Comparison of ENCODE assay signal across 11 cellular contexts in the genomic region with DNA sequence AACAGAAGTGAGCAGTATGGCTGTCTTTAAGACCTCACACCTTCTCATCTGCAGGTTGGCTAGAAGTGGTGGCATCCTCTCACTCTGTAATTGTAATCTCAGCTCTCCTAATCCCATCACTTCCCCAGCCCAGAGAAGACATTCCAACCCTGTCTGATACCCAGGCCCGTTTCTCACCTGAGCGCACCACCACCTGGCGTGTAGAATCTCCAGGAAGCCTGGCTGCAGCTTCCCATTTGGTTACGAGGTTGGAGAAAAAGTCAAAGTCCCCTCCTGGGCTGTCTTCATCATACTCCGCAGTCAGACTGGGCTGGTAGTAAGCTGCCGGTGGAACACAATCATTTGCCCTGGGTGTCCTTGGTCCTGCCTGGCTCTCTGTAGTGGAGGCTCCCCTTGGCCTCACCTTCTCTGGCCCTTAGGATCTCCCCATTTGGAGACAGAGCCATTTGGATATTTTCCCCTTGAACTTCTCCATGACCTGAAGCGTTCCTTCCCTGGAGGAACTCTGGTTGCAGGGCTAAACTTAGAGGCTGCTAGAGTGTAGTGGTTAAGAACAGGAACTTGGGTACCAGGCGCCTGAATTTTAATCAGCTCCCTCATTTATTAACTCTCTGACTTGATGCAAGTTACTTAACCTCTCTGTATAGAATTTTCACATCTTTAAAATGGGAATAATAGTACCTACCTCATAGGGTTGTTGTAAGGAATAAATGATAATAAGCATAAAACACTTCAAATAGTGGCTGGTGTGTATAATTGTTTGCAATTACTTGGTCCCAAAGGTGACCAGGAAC. TPM values are rescaled to one million over a fixed set of nuclear protein-coding genes. Genes with fewer than 3 reads are reported as not detected.
DNase-seq lines count a peak whose midpoint lies in the region; ATAC-seq, FAIRE-seq and TF ChIP-seq lines count a peak whose summit lies in the region.
"Had no signal": no experiment of that assay in that cellular context is flagged by ENCODE, and none has a peak within 500 bp of the region (broad histone marks: within the 10 kb centered on the region; RNA-seq: fewer than 3 reads in every experiment).

No MANE protein-coding gene starts in this region.

- H4K20me1 ChIP-seq in HepG2 (ENCODE audit: insufficient read depth, low read length), result no peaks in the 10 kb centered on the region; the same call in 1 of the 2 replicates

- H3K9ac ChIP-seq in HepG2 (ENCODE audit: insufficient read depth, low read depth, low read length), result 0 out of 2 replicates have a peak overlapping the region, but pooled peaks have one; percentile 96

- POLR2A ChIA-PET in HepG2 (lab: Yijun Ruan, JAX), result interaction anchor here (1.1 to 5.6 kb wide), 8 partner anchors 12 to 294 kb away, joined by 3 to 242 read pairs (median 24); a partner anchor contains a TSS

- peaks cover 23% of the 10 kb centered on the region for H3K4me1 ChIP-seq in HepG2 (ENCODE audit: insufficient read depth, low read length)
- H3K4me1 ChIP-seq in right lobe of liver, result peaks cover 0 to 17% (median 4%) of the 10 kb centered on the region in 4 donors
- peaks cover 67% of the 10 kb centered on the region for H3K4me1 ChIP-seq in lower lobe of right lung
- peaks cover 48% of the 10 kb centered on the region for H3K4me1 ChIP-seq in vagina
- peaks cover 4 to 40% (median 6%) of the 10 kb centered on the region in 4 donors for H3K4me1 ChIP-seq in Peyer's patch

- WGBS in HepG2 (ENCODE audit: low lambda C conversion rate), result 97% methylated on average over 8 of the region's 8 CpGs
- whole genome bisulfite sequencing in right lobe of liver (ENCODE audit: insufficient coverage, low coverage, low lambda C conversion rate, missing lambda C conversion rate), result 80% methylated on average over 2 of the region's 8 CpGs

- DNase-seq in HepG2 (ENCODE audit: low spot score), result no peak
- DNase-seq in right lobe of liver, result no peak
- DNase-seq in activated T-helper 1 cell treated with anti-CD3 and anti-CD28 coated beads, Interleukin-12 subunit alpha, Interleukin-12 subunit beta, Interleukin-2, Interleukin-4 antibody, amounts not matched to agents 30 ng/mL and 10 ng/mL and 1 ng/mL, durations not matched to agents 14 hours and 24 hours and 36 hours (ENCODE audit: low spot score), result no peak
- DNase-seq in lower lobe of right lung, result no peak
- DNase-seq in vagina (ENCODE audit: extremely low spot score in 2 of 2), result peak in 1 of 2 donors; percentile 58
- DNase-seq in KG1 (lab: John Stamatoyannopoulos, UW), result no peak
- DNase-seq in Peyer's patch, result no peak
- DNase-seq: COR-L47 had no signal

- peaks cover 59% of the 10 kb centered on the region for H3K4me1 Mint-ChIP-seq in activated T-helper 1 cell treated with anti-CD3 and anti-CD28 coated beads, Interleukin-12 subunit alpha, Interleukin-12 subunit beta, Interleukin-2, Interleukin-4 antibody, amounts not matched to agents 30 ng/mL and 10 ng/mL and 1 ng/mL, durations not matched to agents 14 hours and 24 hours and 36 hours (ENCODE audit: low read depth)

- no peak overlapping the region for H2AFZ ChIP-seq in HepG2 (ENCODE audit: low read length)

- CTCF ChIA-PET in HepG2 (lab: Yijun Ruan, JAX; ENCODE audit: low intra/inter-chr PET ratio, low total read pairs), result interaction anchor here (1.0 to 1.2 kb wide), 2 partner anchors 9 to 108 kb away, joined by 3 to 6 read pairs; no protein-coding TSS in a partner anchor

- no peak for TF ChIP-seq CTCF in HepG2 (CRISPR knock-in tag; IDR thresholded peaks at IDR 0.05)
- TF ChIP-seq CTCF in right lobe of liver (IDR thresholded peaks at IDR 0.05), result no peak
- no peak for TF ChIP-seq CTCF in lower lobe of right lung (IDR thresholded peaks at IDR 0.05)
- TF ChIP-seq CTCF in vagina (IDR thresholded peaks at IDR 0.05), result no peak
- TF ChIP-seq CTCF in Peyer's patch (IDR thresholded peaks at IDR 0.05), result no peak

- peaks cover 38 to 55% of the 10 kb centered on the region in 2 experiments for H3K36me3 ChIP-seq in HepG2 (replicated peaks in 1 of 2; ENCODE audit: control insufficient read depth in 1 of 2, insufficient read depth in 2 of 2, low read length in 2 of 2)
- H3K36me3 ChIP-seq in right lobe of liver, result peaks cover 0 to 47% (median 16%) of the 10 kb centered on the region in 4 donors
- peaks cover 53% of the 10 kb centered on the region for H3K36me3 ChIP-seq in lower lobe of right lung
- peaks cover 0 to 43% of the 10 kb centered on the region in 2 donors for H3K36me3 ChIP-seq in vagina
- peaks cover 0 to 54% (median 0%) of the 10 kb centered on the region in 3 donors for H3K36me3 ChIP-seq in Peyer's patch

- TF ChIP-seq RAD21 in HepG2 (CRISPR knock-in tag; IDR thresholded peaks at IDR 0.05), result no peak

- H3K27ac ChIP-seq in HepG2 (ENCODE audit: extremely low read length, insufficient read depth, low read length) (no peak overlapping the region), right lobe of liver (no peak overlapping the region), lower lobe of right lung (peak overlapping the region; percentile 99), vagina (peak overlapping the region; percentile 97), Peyer's patch (no peak overlapping the region)

- H3K27me3 Mint-ChIP-seq in activated T-helper 1 cell treated with anti-CD3 and anti-CD28 coated beads, Interleukin-12 subunit alpha, Interleukin-12 subunit beta, Interleukin-2, Interleukin-4 antibody, amounts not matched to agents 30 ng/mL and 10 ng/mL and 1 ng/mL, durations not matched to agents 14 hours and 24 hours and 36 hours (ENCODE audit: insufficient read depth), result no peaks in the 10 kb centered on the region

- H3K4me3 Mint-ChIP-seq in activated T-helper 1 cell treated with anti-CD3 and anti-CD28 coated beads, Interleukin-12 subunit alpha, Interleukin-12 subunit beta, Interleukin-2, Interleukin-4 antibody, amounts not matched to agents 30 ng/mL and 10 ng/mL and 1 ng/mL, durations not matched to agents 14 hours and 24 hours and 36 hours, result peak overlapping the region; percentile 92

- no peaks in the 10 kb centered on the region for H3K9me3 ChIP-seq in HepG2 (ENCODE audit: low read length)
- no peaks in the 10 kb centered on the region for H3K9me3 ChIP-seq in right lobe of liver
- H3K9me3 ChIP-seq in lower lobe of right lung, result no peaks in the 10 kb centered on the region
- no peaks in the 10 kb centered on the region for H3K9me3 ChIP-seq in vagina
- H3K9me3 ChIP-seq in Peyer's patch, result no peaks in the 10 kb centered on the region
- H3K9me3 ChIP-seq: HAP-1 had no signal

- no TSS peak for BruUV-seq in HepG2 (replicated peaks; lab: Mats Ljungman, UMichigan)

- H3K4me3 ChIP-seq in HepG2 (replicated peaks in 1 of 3; ENCODE audit: insufficient read depth in 1 of 3, low read depth in 2 of 3, low read length in 3 of 3) (no peak overlapping the region), right lobe of liver (no peak overlapping the region), lower lobe of right lung (no peak overlapping the region), vagina (no peak overlapping the region), Peyer's patch (no peak overlapping the region)

- intact Hi-C loops in HepG2 (cut with micrococcal nuclease; ENCODE audit: unreplicated experiment), result loop anchor here (10.0 kb wide), 1 partner anchor 1856 kb away; a partner anchor contains a TSS
- intact Hi-C loops in right lobe of liver (cut with DNase I), result no loop called here
- intact Hi-C loops in activated T-helper 1 cell treated with anti-CD3 and anti-CD28 coated beads, Interleukin-12 subunit alpha, Interleukin-12 subunit beta, Interleukin-2, Interleukin-4 antibody, amounts not matched to agents 30 ng/mL and 10 ng/mL and 1 ng/mL, durations not matched to agents 14 hours and 24 hours and 36 hours (cut with micrococcal nuclease), result loop anchor here (5.0 kb wide), 2 partner anchors 329 to 874 kb away; a partner anchor contains a TSS
- intact Hi-C loops in lower lobe of right lung (cut with DNase I), result no loop called here
- intact Hi-C loops in vagina (cut with DNase I), result no loop called here

- H3K27ac Mint-ChIP-seq in activated T-helper 1 cell treated with anti-CD3 and anti-CD28 coated beads, Interleukin-12 subunit alpha, Interleukin-12 subunit beta, Interleukin-2, Interleukin-4 antibody, amounts not matched to agents 30 ng/mL and 10 ng/mL and 1 ng/mL, durations not matched to agents 14 hours and 24 hours and 36 hours, result peak overlapping the region; percentile 71

- H3K27me3 ChIP-seq in HepG2 (ENCODE audit: control insufficient read depth in 1 of 2, insufficient read depth in 2 of 2, low read length in 2 of 2), result peaks cover 0 to 5% of the 10 kb centered on the region in 2 experiments; a peak in 1 of 5 replicates
- no peaks in the 10 kb centered on the region for H3K27me3 ChIP-seq in right lobe of liver
- no peaks in the 10 kb centered on the region for H3K27me3 ChIP-seq in lower lobe of right lung (ENCODE audit: low read depth)
- H3K27me3 ChIP-seq in vagina, result no peaks in the 10 kb centered on the region
- H3K27me3 ChIP-seq in Peyer's patch, result no peaks in the 10 kb centered on the region

- TF ChIP-seq EP300 in HepG2 (IDR thresholded peaks at IDR 0.05; ENCODE audit: low read depth in 2 of 2, low read length in 2 of 2) (no peak), HepG2 (CRISPR knock-in tag; IDR thresholded peaks at IDR 0.05; ENCODE audit: borderline replicate concordance) (no peak)

- in situ Hi-C loops in HepG2 (cut with HindIII; ENCODE audit: extremely low pct_ligation_motif_present, low pct_unique_long_range_greater_than_20kb), result no loop called here

- FAIRE-seq in HepG2 (lab: Jason Lieb, UNC), result no peak
- FAIRE-seq: bronchial epithelial cell had no signal

- ATAC-seq in HepG2 (no peak), right lobe of liver (no peak), lower lobe of right lung (no peak), HG03342 (IDR thresholded peaks at IDR 0.05; ENCODE audit: unreplicated experiment) (no peak)

- no peak; a peak in 1 of 4 replicates for TF ChIP-seq POLR2A in HepG2 (IDR thresholded peaks at IDR 0.05; ENCODE audit: insufficient read depth in 1 of 2, low read depth in 2 of 2, low read length in 2 of 2)
- TF ChIP-seq POLR2A in right lobe of liver (IDR thresholded peaks at IDR 0.05), result no peak
- no peak for TF ChIP-seq POLR2A in vagina (IDR thresholded peaks at IDR 0.05)
- TF ChIP-seq POLR2A in Peyer's patch (IDR thresholded peaks at IDR 0.05), result no peak

- H3K79me2 ChIP-seq in HepG2 (ENCODE audit: insufficient read depth, low read length), result peaks cover 22% of the 10 kb centered on the region

- peaks cover 45% of the 10 kb centered on the region for H3K36me3 Mint-ChIP-seq in activated T-helper 1 cell treated with anti-CD3 and anti-CD28 coated beads, Interleukin-12 subunit alpha, Interleukin-12 subunit beta, Interleukin-2, Interleukin-4 antibody, amounts not matched to agents 30 ng/mL and 10 ng/mL and 1 ng/mL, durations not matched to agents 14 hours and 24 hours and 36 hours (ENCODE audit: low read depth)

- H3K9me3 Mint-ChIP-seq in activated T-helper 1 cell treated with anti-CD3 and anti-CD28 coated beads, Interleukin-12 subunit alpha, Interleukin-12 subunit beta, Interleukin-2, Interleukin-4 antibody, amounts not matched to agents 30 ng/mL and 10 ng/mL and 1 ng/mL, durations not matched to agents 14 hours and 24 hours and 36 hours, result no peaks in the 10 kb centered on the region

- peak overlapping the region; percentile 95 for H3K4me2 ChIP-seq in HepG2 (ENCODE audit: low read depth, low read length)

RNA-seq across cellular contexts. Expression of a gene that starts 1.8 kb away (rescaled TPM):
- total RNA-seq in HepG2 (2016; rRNA removed; fragmentation: Illumina TruSeq; extraction: Trizol), result 25.0 and 34.4 TPM in 2 replicates
- total RNA-seq in HepG2 (2016; cell fraction: cytosol; rRNA removed; fragmentation: Illumina TruSeq; extraction: Trizol; ENCODE audit: low read depth), result 13.3 and 16.3 TPM in 2 replicates
- total RNA-seq in HepG2 (2016; cell fraction: insoluble cytoplasmic fraction; rRNA removed; fragmentation: Illumina TruSeq; extraction: Trizol), result 19.5 and 33.3 TPM in 2 replicates
- total RNA-seq in HepG2 (2016; cell fraction: membrane; rRNA removed; fragmentation: Illumina TruSeq; extraction: Trizol), result 24.0 and 26.0 TPM in 2 replicates
- total RNA-seq in HepG2 (2016; cell fraction: nucleus; rRNA removed; fragmentation: Illumina TruSeq; extraction: Trizol), result 44.1 and 45.4 TPM in 2 replicates
- 129 and 163 TPM in 2 replicates for polyA plus RNA-seq in HepG2 (2011; rRNA removed)
- polyA plus RNA-seq in HepG2 (2011; cell fraction: cytosol; rRNA removed), result 99.7 and 120 TPM in 2 replicates
- 808 and 816 TPM in 2 replicates for polyA plus RNA-seq in HepG2 (2011; cell fraction: nucleus; rRNA removed)
- 66.2 and 118 TPM in 2 replicates for polyA plus RNA-seq in HepG2 (2012)
- polyA plus RNA-seq in HepG2 (2016; cell fraction: cytosol; fragmentation: Illumina TruSeq; extraction: Trizol; ENCODE audit: low read depth), result 50.3 and 55.8 TPM in 2 replicates
- 73.2 and 88.2 TPM in 2 replicates for polyA plus RNA-seq in HepG2 (2016; cell fraction: insoluble cytoplasmic fraction; fragmentation: Illumina TruSeq; extraction: Trizol; ENCODE audit: low read depth)
- 64.6 and 72.1 TPM in 2 replicates for polyA plus RNA-seq in HepG2 (2016; cell fraction: membrane; fragmentation: Illumina TruSeq; extraction: Trizol; ENCODE audit: low read depth)
- 164 and 186 TPM in 2 replicates for polyA plus RNA-seq in HepG2 (2016; cell fraction: nucleus; fragmentation: Illumina TruSeq; extraction: Trizol; ENCODE audit: insufficient read depth, low read depth)
- 27.9 and 51.2 TPM in 2 replicates for polyA minus RNA-seq in HepG2 (2011; rRNA and poly(A)+ RNA removed; ENCODE audit: low replicate concordance)
- 18.8 and 21.3 TPM in 2 replicates for polyA minus RNA-seq in HepG2 (2011; cell fraction: cytosol; rRNA and poly(A)+ RNA removed)
- 95.4 and 110 TPM in 2 replicates for polyA minus RNA-seq in HepG2 (2011; cell fraction: nucleus; rRNA and poly(A)+ RNA removed)
- 10 to 100 TPM; 24.9 to 32.8 (median 28.3) TPM for total RNA-seq in right lobe of liver
- total RNA-seq in activated T-helper 1 cell treated with anti-CD3 and anti-CD28 coated beads, Interleukin-12 subunit alpha, Interleukin-12 subunit beta, Interleukin-2, Interleukin-4 antibody, amounts not matched to agents 30 ng/mL and 10 ng/mL and 1 ng/mL, durations not matched to agents 14 hours and 24 hours and 36 hours, result 41.5 and 48.0 TPM in 2 replicates
- 61.6 TPM for total RNA-seq in lower lobe of right lung
- 43.2 TPM for total RNA-seq in vagina
- total RNA-seq in Peyer's patch, result 10 to 100 TPM; 25.7 to 98.2 (median 48.9) TPM

RNA-seq across cellular contexts. Expression of a gene that starts 11.0 kb away (rescaled TPM):
- total RNA-seq in HepG2 (2016; rRNA removed; fragmentation: Illumina TruSeq; extraction: Trizol) (72.2 and 75.7 TPM in 2 replicates), right lobe of liver (10 to 100 TPM; 19.6 to 24.9 (median 21.4) TPM), lower lobe of right lung (61.4 TPM), vagina (41.7 TPM), Peyer's patch (100 to 1,000 TPM in 2 of 4 donors, 10 to 100 TPM in 2; 80.9 to 129 (median 113) TPM)
- total RNA-seq in HepG2 (2016; cell fraction: cytosol; rRNA removed; fragmentation: Illumina TruSeq; extraction: Trizol; ENCODE audit: low read depth), result 10.2 and 10.7 TPM in 2 replicates
- total RNA-seq in HepG2 (2016; cell fraction: insoluble cytoplasmic fraction; rRNA removed; fragmentation: Illumina TruSeq; extraction: Trizol), result 60.0 and 78.8 TPM in 2 replicates
- 35.9 and 40.5 TPM in 2 replicates for total RNA-seq in HepG2 (2016; cell fraction: membrane; rRNA removed; fragmentation: Illumina TruSeq; extraction: Trizol)
- 62.0 and 78.7 TPM in 2 replicates for total RNA-seq in HepG2 (2016; cell fraction: nucleus; rRNA removed; fragmentation: Illumina TruSeq; extraction: Trizol)
- polyA plus RNA-seq in HepG2 (2011; rRNA removed), result 52.8 and 76.4 TPM in 2 replicates
- 36.1 and 40.8 TPM in 2 replicates for polyA plus RNA-seq in HepG2 (2011; cell fraction: cytosol; rRNA removed)
- polyA plus RNA-seq in HepG2 (2011; cell fraction: nucleus; rRNA removed), result 158 and 160 TPM in 2 replicates
- 82.6 and 83.5 TPM in 2 replicates for polyA plus RNA-seq in HepG2 (2012)
- 4.7 and 5.4 TPM in 2 replicates for polyA plus RNA-seq in HepG2 (2016; cell fraction: cytosol; fragmentation: Illumina TruSeq; extraction: Trizol; ENCODE audit: low read depth)
- 37.4 and 41.5 TPM in 2 replicates for polyA plus RNA-seq in HepG2 (2016; cell fraction: insoluble cytoplasmic fraction; fragmentation: Illumina TruSeq; extraction: Trizol; ENCODE audit: low read depth)
- polyA plus RNA-seq in HepG2 (2016; cell fraction: membrane; fragmentation: Illumina TruSeq; extraction: Trizol; ENCODE audit: low read depth), result 19.0 and 20.9 TPM in 2 replicates
- 71.6 and 72.4 TPM in 2 replicates for polyA plus RNA-seq in HepG2 (2016; cell fraction: nucleus; fragmentation: Illumina TruSeq; extraction: Trizol; ENCODE audit: insufficient read depth, low read depth)
- polyA minus RNA-seq in HepG2 (2011; rRNA and poly(A)+ RNA removed; ENCODE audit: low replicate concordance), result 29.4 and 108 TPM in 2 replicates
- polyA minus RNA-seq in HepG2 (2011; cell fraction: cytosol; rRNA and poly(A)+ RNA removed), result 32.8 and 41.4 TPM in 2 replicates
- 109 and 126 TPM in 2 replicates for polyA minus RNA-seq in HepG2 (2011; cell fraction: nucleus; rRNA and poly(A)+ RNA removed)
- 65.9 and 72.0 TPM in 2 replicates for total RNA-seq in activated T-helper 1 cell treated with anti-CD3 and anti-CD28 coated beads, Interleukin-12 subunit alpha, Interleukin-12 subunit beta, Interleukin-2, Interleukin-4 antibody, amounts not matched to agents 30 ng/mL and 10 ng/mL and 1 ng/mL, durations not matched to agents 14 hours and 24 hours and 36 hours

RNA-seq across cellular contexts. Expression of a gene that starts 11.3 kb away (rescaled TPM):
- total RNA-seq in HepG2 (2016; rRNA removed; fragmentation: Illumina TruSeq; extraction: Trizol) (0.45 and 0.66 TPM in 2 replicates), right lobe of liver (1 to 10 TPM in 4 of 6 experiments, under 1 TPM in 2; 0.74 to 1.8 (median 1.2) TPM), lower lobe of right lung (2.3 TPM), vagina (1.7 TPM), Peyer's patch (1 to 10 TPM in 1 of 4 donors, under 1 TPM in 1, not detected in 2; 0.94 to 4.3 TPM)
- 0.62 and 0.81 TPM in 2 replicates for total RNA-seq in HepG2 (2016; cell fraction: cytosol; rRNA removed; fragmentation: Illumina TruSeq; extraction: Trizol; ENCODE audit: low read depth)
- total RNA-seq in HepG2 (2016; cell fraction: insoluble cytoplasmic fraction; rRNA removed; fragmentation: Illumina TruSeq; extraction: Trizol), result 0.58 and 0.78 TPM in 2 replicates
- total RNA-seq in HepG2 (2016; cell fraction: membrane; rRNA removed; fragmentation: Illumina TruSeq; extraction: Trizol), result 1.3 TPM in 2 replicates
- total RNA-seq in HepG2 (2016; cell fraction: nucleus; rRNA removed; fragmentation: Illumina TruSeq; extraction: Trizol), result 0.47 and 0.60 TPM in 2 replicates
- 0.74 and 0.98 TPM in 2 replicates for polyA plus RNA-seq in HepG2 (2011; rRNA removed)
- 0.71 and 0.97 TPM in 2 replicates for polyA plus RNA-seq in HepG2 (2011; cell fraction: cytosol; rRNA removed)
- polyA plus RNA-seq in HepG2 (2011; cell fraction: nucleus; rRNA removed), result 1.3 and 1.8 TPM in 2 replicates
- 0.77 and 1.9 TPM in 2 replicates for polyA plus RNA-seq in HepG2 (2012)
- polyA plus RNA-seq in HepG2 (2016; cell fraction: cytosol; fragmentation: Illumina TruSeq; extraction: Trizol; ENCODE audit: low read depth), result 0.70 and 0.86 TPM in 2 replicates
- polyA plus RNA-seq in HepG2 (2016; cell fraction: insoluble cytoplasmic fraction; fragmentation: Illumina TruSeq; extraction: Trizol; ENCODE audit: low read depth), result 0.62 and 1.3 TPM in 2 replicates
- polyA plus RNA-seq in HepG2 (2016; cell fraction: membrane; fragmentation: Illumina TruSeq; extraction: Trizol; ENCODE audit: low read depth), result 1.4 TPM in 2 replicates
- 1.3 and 1.6 TPM in 2 replicates for polyA plus RNA-seq in HepG2 (2016; cell fraction: nucleus; fragmentation: Illumina TruSeq; extraction: Trizol; ENCODE audit: insufficient read depth, low read depth)
- polyA minus RNA-seq in HepG2 (2011; rRNA and poly(A)+ RNA removed; ENCODE audit: low replicate concordance), result 0.37 and 0.92 TPM in 2 replicates
- polyA minus RNA-seq in HepG2 (2011; cell fraction: cytosol; rRNA and poly(A)+ RNA removed), result 0.30 and 0.35 TPM in 2 replicates
- 0.52 and 0.75 TPM in 2 replicates for polyA minus RNA-seq in HepG2 (2011; cell fraction: nucleus; rRNA and poly(A)+ RNA removed)
- 5.2 and 5.5 TPM in 2 replicates for total RNA-seq in activated T-helper 1 cell treated with anti-CD3 and anti-CD28 coated beads, Interleukin-12 subunit alpha, Interleukin-12 subunit beta, Interleukin-2, Interleukin-4 antibody, amounts not matched to agents 30 ng/mL and 10 ng/mL and 1 ng/mL, durations not matched to agents 14 hours and 24 hours and 36 hours

RNA-seq across cellular contexts. Expression of a gene that starts 42.0 kb away (rescaled TPM):
- total RNA-seq in HepG2 (2016; rRNA removed; fragmentation: Illumina TruSeq; extraction: Trizol) (1.1 and 1.3 TPM in 2 replicates), right lobe of liver (1 to 10 TPM; 1.8 to 6.1 (median 2.7) TPM), lower lobe of right lung (17.9 TPM), vagina (14.7 TPM), Peyer's patch (10 to 100 TPM in 2 of 4 donors, 1 to 10 TPM in 2; 3.2 to 15.5 (median 10.3) TPM)
- total RNA-seq in HepG2 (2016; cell fraction: cytosol; rRNA removed; fragmentation: Illumina TruSeq; extraction: Trizol; ENCODE audit: low read depth), result 0.09 and 0.10 TPM in 2 replicates
- 0.91 and 1.1 TPM in 2 replicates for total RNA-seq in HepG2 (2016; cell fraction: insoluble cytoplasmic fraction; rRNA removed; fragmentation: Illumina TruSeq; extraction: Trizol)
- 0.24 and 0.34 TPM in 2 replicates for total RNA-seq in HepG2 (2016; cell fraction: membrane; rRNA removed; fragmentation: Illumina TruSeq; extraction: Trizol)
- total RNA-seq in HepG2 (2016; cell fraction: nucleus; rRNA removed; fragmentation: Illumina TruSeq; extraction: Trizol), result 1.0 and 1.4 TPM in 2 replicates
- polyA plus RNA-seq in HepG2 (2011; rRNA removed), result 0.63 and 0.95 TPM in 2 replicates
- 0.39 and 0.44 TPM in 2 replicates for polyA plus RNA-seq in HepG2 (2011; cell fraction: cytosol; rRNA removed)
- 2.0 and 2.1 TPM in 2 replicates for polyA plus RNA-seq in HepG2 (2011; cell fraction: nucleus; rRNA removed)
- polyA plus RNA-seq in HepG2 (2012), result 1.8 and 5.9 TPM in 2 replicates
- 0.07 and 0.08 TPM in 2 replicates for polyA plus RNA-seq in HepG2 (2016; cell fraction: cytosol; fragmentation: Illumina TruSeq; extraction: Trizol; ENCODE audit: low read depth)
- 0.72 and 0.83 TPM in 2 replicates for polyA plus RNA-seq in HepG2 (2016; cell fraction: insoluble cytoplasmic fraction; fragmentation: Illumina TruSeq; extraction: Trizol; ENCODE audit: low read depth)
- 0.13 and 0.14 TPM in 2 replicates for polyA plus RNA-seq in HepG2 (2016; cell fraction: membrane; fragmentation: Illumina TruSeq; extraction: Trizol; ENCODE audit: low read depth)
- polyA plus RNA-seq in HepG2 (2016; cell fraction: nucleus; fragmentation: Illumina TruSeq; extraction: Trizol; ENCODE audit: insufficient read depth, low read depth), result 1.2 and 1.5 TPM in 2 replicates
- 2.4 TPM in 1 of 2 replicates, not detected in the other for polyA minus RNA-seq in HepG2 (2011; rRNA and poly(A)+ RNA removed; ENCODE audit: low replicate concordance)
- 1.4 and 1.5 TPM in 2 replicates for polyA minus RNA-seq in HepG2 (2011; cell fraction: cytosol; rRNA and poly(A)+ RNA removed)
- polyA minus RNA-seq in HepG2 (2011; cell fraction: nucleus; rRNA and poly(A)+ RNA removed), result 1.7 and 1.9 TPM in 2 replicates
- 0.02 TPM in 1 of 2 replicates, not detected in the other for total RNA-seq in activated T-helper 1 cell treated with anti-CD3 and anti-CD28 coated beads, Interleukin-12 subunit alpha, Interleukin-12 subunit beta, Interleukin-2, Interleukin-4 antibody, amounts not matched to agents 30 ng/mL and 10 ng/mL and 1 ng/mL, durations not matched to agents 14 hours and 24 hours and 36 hours

Comparison
In these comparisons a context has a peak if more than half of its experiments do, and no peak if none do; other contexts are left out.
1. intact Hi-C loops: an anchor here in HepG2 (10.0 kb wide) and activated T-helper 1 cell treated with anti-CD3 and anti-CD28 coated beads, Interleukin-12 subunit alpha, Interleukin-12 subunit beta, Interleukin-2, Interleukin-4 antibody, amounts not matched to agents 30 ng/mL and 10 ng/mL and 1 ng/mL, durations not matched to agents 14 hours and 24 hours and 36 hours (5.0 kb wide); none called in right lobe of liver, lower lobe of right lung and vagina.
2. H3K27ac ChIP-seq: peak in lower lobe of right lung (single experiment) and vagina (single experiment); none in HepG2 (single experiment), right lobe of liver (0 of 3) and Peyer's patch (0 of 4).